ENCODE assay signal across 1 cellular context in the genomic region with DNA sequence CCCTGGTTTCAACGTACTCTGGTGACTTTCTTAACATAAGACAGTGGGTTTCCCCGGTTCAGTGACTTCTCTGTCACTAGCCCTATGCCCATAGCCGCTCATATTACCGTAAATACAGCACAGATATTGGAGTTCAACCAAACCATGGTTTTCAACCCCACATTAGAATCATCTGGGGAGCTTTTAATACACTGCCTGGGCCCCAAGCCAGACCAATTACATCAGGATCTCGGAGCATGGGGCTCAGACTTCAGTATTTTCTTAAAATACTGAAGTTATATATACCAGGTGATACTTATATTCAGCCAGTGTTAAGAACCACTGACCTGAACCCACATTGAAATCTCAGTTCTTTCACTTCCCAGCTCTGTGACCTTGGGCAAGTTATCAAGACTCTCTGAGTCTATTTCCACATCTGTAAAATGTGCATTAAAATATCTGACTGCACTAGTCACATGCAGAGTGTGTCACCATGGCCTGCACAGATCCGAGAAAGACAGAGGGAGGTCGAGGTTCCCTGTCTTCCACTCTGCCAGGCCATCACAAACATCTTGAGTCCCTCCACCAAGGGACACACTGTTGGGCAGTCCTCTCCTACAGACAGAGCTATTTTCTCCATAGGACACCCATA.
A peak's percentile ranks its signal among the peaks of the same experiment; 100 is the strongest.
TF ChIP-seq lines count a peak whose summit lies in the region.

No MANE protein-coding gene starts in this region.

TF ChIP-seq in HepG2, 621 proteins besides CTCF, POLR2A, EP300 and RAD21:
- TF ChIP-seq, protein P1, sequence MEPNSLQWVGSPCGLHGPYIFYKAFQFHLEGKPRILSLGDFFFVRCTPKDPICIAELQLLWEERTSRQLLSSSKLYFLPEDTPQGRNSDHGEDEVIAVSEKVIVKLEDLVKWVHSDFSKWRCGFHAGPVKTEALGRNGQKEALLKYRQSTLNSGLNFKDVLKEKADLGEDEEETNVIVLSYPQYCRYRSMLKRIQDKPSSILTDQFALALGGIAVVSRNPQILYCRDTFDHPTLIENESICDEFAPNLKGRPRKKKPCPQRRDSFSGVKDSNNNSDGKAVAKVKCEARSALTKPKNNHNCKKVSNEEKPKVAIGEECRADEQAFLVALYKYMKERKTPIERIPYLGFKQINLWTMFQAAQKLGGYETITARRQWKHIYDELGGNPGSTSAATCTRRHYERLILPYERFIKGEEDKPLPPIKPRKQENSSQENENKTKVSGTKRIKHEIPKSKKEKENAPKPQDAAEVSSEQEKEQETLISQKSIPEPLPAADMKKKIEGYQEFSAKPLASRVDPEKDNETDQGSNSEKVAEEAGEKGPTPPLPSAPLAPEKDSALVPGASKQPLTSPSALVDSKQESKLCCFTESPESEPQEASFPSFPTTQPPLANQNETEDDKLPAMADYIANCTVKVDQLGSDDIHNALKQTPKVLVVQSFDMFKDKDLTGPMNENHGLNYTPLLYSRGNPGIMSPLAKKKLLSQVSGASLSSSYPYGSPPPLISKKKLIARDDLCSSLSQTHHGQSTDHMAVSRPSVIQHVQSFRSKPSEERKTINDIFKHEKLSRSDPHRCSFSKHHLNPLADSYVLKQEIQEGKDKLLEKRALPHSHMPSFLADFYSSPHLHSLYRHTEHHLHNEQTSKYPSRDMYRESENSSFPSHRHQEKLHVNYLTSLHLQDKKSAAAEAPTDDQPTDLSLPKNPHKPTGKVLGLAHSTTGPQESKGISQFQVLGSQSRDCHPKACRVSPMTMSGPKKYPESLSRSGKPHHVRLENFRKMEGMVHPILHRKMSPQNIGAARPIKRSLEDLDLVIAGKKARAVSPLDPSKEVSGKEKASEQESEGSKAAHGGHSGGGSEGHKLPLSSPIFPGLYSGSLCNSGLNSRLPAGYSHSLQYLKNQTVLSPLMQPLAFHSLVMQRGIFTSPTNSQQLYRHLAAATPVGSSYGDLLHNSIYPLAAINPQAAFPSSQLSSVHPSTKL (CRISPR knock-in tag; IDR thresholded peaks at IDR 0.05): no peak
- TF ChIP-seq ZNF503 (CRISPR knock-in tag; IDR thresholded peaks at IDR 0.05) (no peak), ZNF274 (CRISPR knock-in tag; IDR thresholded peaks at IDR 0.05) (no peak), GZF1 (CRISPR knock-in tag; IDR thresholded peaks at IDR 0.05) (peak; percentile 55; the same call in 1 of the 2 replicates)
